Comparison of ENCODE assay signal across 14 cellular contexts in the genomic region with DNA sequence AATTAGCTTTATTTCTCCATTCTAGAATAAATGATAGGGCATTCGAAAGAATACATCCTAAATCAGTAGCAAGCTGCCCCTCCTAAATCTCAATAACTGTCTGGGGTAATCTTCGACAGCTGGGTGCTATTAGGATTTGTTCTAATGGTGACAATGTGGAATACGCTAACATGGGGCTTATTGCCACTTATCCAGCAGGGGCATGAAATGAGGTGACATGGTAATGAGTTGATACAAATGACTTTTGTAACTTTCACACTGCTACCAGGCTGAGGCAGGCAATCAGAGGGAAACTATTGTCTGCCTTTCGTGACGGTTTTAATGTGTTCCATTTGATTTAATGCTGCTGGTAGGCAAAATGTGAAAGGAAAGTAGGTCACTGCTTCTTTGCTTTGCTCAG.
"Had no signal": no experiment of that assay in that cellular context is flagged by ENCODE, and none has a peak within 500 bp of the region (broad histone marks: within the 10 kb centered on the region; RNA-seq: fewer than 3 reads in every experiment).

No MANE protein-coding gene starts in this region.

- H3K9me3 ChIP-seq: ascending aorta, breast epithelium, prostate gland, right lobe of liver had no signal

- DNase-seq: activated CD4-positive, alpha-beta T cell treated with anti-CD3 and anti-CD28 coated beads for 1 hour; activated CD4-positive, alpha-beta T cell treated with anti-CD3 and anti-CD28 coated beads, Interleukin-2, amount 50 U/mL, for 4 hours; activated naive CD4-positive, alpha-beta T cell treated with Interleukin-2 at 50 U/mL for 16 hours; activated naive CD8-positive, alpha-beta T cell treated with anti-CD3 and anti-CD28 coated beads, Interleukin-2, amount 50 U/mL, for 24 hours; activated T-cell treated with anti-CD3 and anti-CD28 coated beads for 4 hours; mesenchymal stem cell; right lobe of liver; stimulated activated naive CD8-positive, alpha-beta T cell treated with anti-CD3 and anti-CD28 coated beads, Interleukin-15, Interleukin-2, amounts not matched to agents 100 U/mL and 50 U/mL, for 24 hours; T1000; trophoblast cell had no signal

- H3K4me1 Mint-ChIP-seq: activated naive CD8-positive, alpha-beta T cell treated with anti-CD3 and anti-CD28 coated beads, Interleukin-2, amount 50 U/mL, for 24 hours had no signal

- H3K27ac ChIP-seq: ascending aorta, breast epithelium, prostate gland, right lobe of liver had no signal

- H3K4me3 Mint-ChIP-seq: activated naive CD8-positive, alpha-beta T cell treated with anti-CD3 and anti-CD28 coated beads, Interleukin-2, amount 50 U/mL, for 24 hours; nephron had no signal

- H3K9me3 Mint-ChIP-seq: activated naive CD8-positive, alpha-beta T cell treated with anti-CD3 and anti-CD28 coated beads, Interleukin-2, amount 50 U/mL, for 24 hours; nephron had no signal

- H3K27ac Mint-ChIP-seq: activated naive CD8-positive, alpha-beta T cell treated with anti-CD3 and anti-CD28 coated beads, Interleukin-2, amount 50 U/mL, for 24 hours; nephron had no signal

- H3K4me1 ChIP-seq: ascending aorta, breast epithelium, prostate gland, right lobe of liver had no signal

- ATAC-seq: activated naive CD8-positive, alpha-beta T cell treated with anti-CD3 and anti-CD28 coated beads, Interleukin-2, amount 50 U/mL, for 24 hours; right lobe of liver; stimulated activated naive CD8-positive, alpha-beta T cell treated with anti-CD3 and anti-CD28 coated beads, Interleukin-15, Interleukin-2, amounts not matched to agents 100 U/mL and 50 U/mL, for 24 hours had no signal

- H3K36me3 ChIP-seq: ascending aorta, breast epithelium, prostate gland, right lobe of liver had no signal

- H3K4me3 ChIP-seq: ascending aorta, breast epithelium, prostate gland, right lobe of liver had no signal

- H3K27me3 ChIP-seq: ascending aorta, breast epithelium, right lobe of liver had no signal

- H3K27me3 Mint-ChIP-seq: activated naive CD8-positive, alpha-beta T cell treated with anti-CD3 and anti-CD28 coated beads, Interleukin-2, amount 50 U/mL, for 24 hours had no signal
